Comparison of ENCODE assay signal across 8 cellular contexts in the genomic region with DNA sequence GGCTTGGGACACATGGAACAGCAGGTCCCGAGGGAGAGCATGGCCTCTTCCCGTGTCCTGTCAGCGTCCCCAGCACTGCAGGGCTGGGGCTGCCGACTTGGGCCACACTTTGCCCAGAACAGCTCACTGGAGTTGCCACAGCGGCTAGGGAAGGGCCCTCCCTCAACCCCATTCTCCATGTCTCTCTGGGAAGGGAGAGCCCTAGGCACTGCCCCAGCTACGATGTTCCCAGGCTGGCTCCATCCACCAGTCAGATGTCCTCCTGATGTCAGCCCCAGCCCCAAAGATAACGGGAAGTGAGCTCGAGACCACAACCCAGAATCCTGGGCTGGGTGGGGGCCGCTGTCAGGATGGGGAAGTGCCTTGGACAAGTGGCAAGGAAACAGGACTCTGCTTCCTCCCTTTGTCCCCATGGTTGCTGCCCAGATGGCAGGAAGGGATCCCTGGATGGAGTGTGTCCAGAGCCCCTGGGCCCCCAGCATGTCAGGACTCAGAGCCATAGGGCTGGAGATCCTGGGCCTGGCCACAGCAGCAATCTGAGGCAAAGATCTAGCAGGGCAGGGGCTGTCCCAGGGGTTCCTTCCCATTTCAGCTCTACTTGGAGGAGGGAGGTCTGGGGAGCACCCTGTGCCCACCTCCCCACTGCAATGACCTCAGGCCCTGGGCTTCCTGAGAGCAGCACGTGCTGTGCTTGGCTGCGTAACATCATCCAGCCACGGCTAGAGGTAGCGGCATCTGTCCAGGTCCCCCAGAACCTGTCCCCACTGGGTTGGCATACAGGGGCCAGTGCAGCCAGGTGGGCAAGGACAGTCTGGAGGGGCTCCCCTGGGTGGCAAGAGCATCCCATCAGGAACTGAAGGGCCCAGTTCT. TPM values are rescaled to one million over a fixed set of nuclear protein-coding genes. Genes with fewer than 3 reads are reported as not detected.
"Had no signal": no experiment of that assay in that cellular context is flagged by ENCODE, and none has a peak within 500 bp of the region (broad histone marks: within the 10 kb centered on the region; RNA-seq: fewer than 3 reads in every experiment).

No MANE protein-coding gene starts in this region.

RNA-seq across cellular contexts. Expression of a gene that starts 13.6 kb away (rescaled TPM):
- total RNA-seq: activated CD4-positive, alpha-beta T cell treated with anti-CD3 and anti-CD28 coated beads for 36 hours; activated CD8-positive, alpha-beta T cell treated with anti-CD3 and anti-CD28 coated beads for 36 hours; adrenal gland; foreskin keratinocyte; lower leg skin; myocyte; vagina had no signal
- polyA plus RNA-seq: adrenal gland, foreskin keratinocyte, SK-N-SH had no signal

RNA-seq across cellular contexts. Expression of a gene that starts 55.6 kb away (rescaled TPM):
- total RNA-seq: activated CD4-positive, alpha-beta T cell treated with anti-CD3 and anti-CD28 coated beads for 36 hours; activated CD8-positive, alpha-beta T cell treated with anti-CD3 and anti-CD28 coated beads for 36 hours; adrenal gland; foreskin keratinocyte; lower leg skin; myocyte; vagina had no signal
- polyA plus RNA-seq: adrenal gland, foreskin keratinocyte, SK-N-SH had no signal
